1 cellular context compared by ENCODE assay signal in the genomic region with DNA sequence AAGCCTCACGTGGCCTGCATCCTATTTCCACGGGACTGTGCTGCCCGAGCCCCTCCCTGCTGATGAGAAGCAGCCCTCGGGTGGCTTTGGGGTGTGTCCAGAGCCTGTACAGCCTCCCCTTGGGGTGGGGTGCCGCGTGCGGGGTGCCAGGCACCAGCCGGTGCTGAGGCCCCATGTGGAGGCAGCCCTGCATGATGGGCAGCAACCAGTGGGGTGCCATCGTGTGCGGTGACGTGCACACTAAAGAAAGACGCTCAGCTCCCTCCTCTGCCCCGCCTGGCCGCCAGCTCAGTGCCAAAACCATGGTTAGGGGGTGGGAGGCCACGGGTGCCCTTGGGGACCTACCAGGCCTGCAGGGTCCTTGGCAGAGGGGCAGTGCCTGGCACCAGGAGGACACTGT.
TF ChIP-seq lines count a peak whose summit lies in the region.

No MANE protein-coding gene starts in this region.

TF ChIP-seq in IMR-90, 13 proteins besides CTCF, POLR2A, EP300 and RAD21:
- TF ChIP-seq NFE2L2 (IDR thresholded peaks at IDR 0.05; ENCODE audit: low read depth, low read length) (no peak), ELK1 (IDR thresholded peaks at IDR 0.05; ENCODE audit: borderline replicate concordance, low read depth, low read length) (no peak), MAZ (IDR thresholded peaks at IDR 0.05; ENCODE audit: borderline replicate concordance, low read depth, low read length) (no peak), RCOR1 (IDR thresholded peaks at IDR 0.05; ENCODE audit: insufficient replicate concordance, low read length) (no peak), CEBPB (IDR thresholded peaks at IDR 0.05; ENCODE audit: low read depth, low read length) (no peak), FOS (IDR thresholded peaks at IDR 0.05; ENCODE audit: low read depth, low read length) (no peak), USF2 (IDR thresholded peaks at IDR 0.05; ENCODE audit: low read depth, low read length) (no peak), CHD1 (IDR thresholded peaks at IDR 0.05; ENCODE audit: low read depth, low read length) (no peak), SMC3 (IDR thresholded peaks at IDR 0.05; ENCODE audit: low read depth, low read length) (no peak), MAFK (IDR thresholded peaks at IDR 0.05; ENCODE audit: low read depth, low read length) (no peak), RFX5 (IDR thresholded peaks at IDR 0.05; ENCODE audit: low read depth, low read length) (no peak), MXI1 (IDR thresholded peaks at IDR 0.05; ENCODE audit: borderline replicate concordance, low read depth, low read length) (no peak), BHLHE40 (IDR thresholded peaks at IDR 0.05; ENCODE audit: low read depth, low read length) (no peak)
